Comparison of ENCODE assay signal across 14 cellular contexts in the genomic region with DNA sequence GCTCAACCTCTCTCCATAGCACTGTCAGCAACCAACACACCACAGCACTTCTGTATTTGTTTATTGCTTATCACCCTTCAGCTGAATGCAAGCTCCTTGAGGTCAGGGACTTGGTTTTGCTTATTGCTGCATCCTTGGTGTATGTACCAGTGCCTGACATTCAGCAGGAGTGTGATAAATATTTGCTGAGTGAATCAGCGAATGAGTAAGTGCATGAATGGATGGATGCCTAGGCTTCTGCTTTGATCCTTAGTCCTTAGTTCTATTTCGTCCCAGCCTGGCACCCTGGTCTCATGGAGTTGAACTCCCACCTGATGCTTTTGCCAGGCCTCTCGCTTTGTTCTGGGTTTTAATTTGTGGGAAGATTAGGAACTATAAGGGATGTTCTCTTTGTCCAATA.
"Had no signal": no experiment of that assay in that cellular context is flagged by ENCODE, and none has a peak within 500 bp of the region (broad histone marks: within the 10 kb centered on the region; RNA-seq: fewer than 3 reads in every experiment).

No MANE protein-coding gene starts in this region.

- H3K9me3 ChIP-seq: lower lobe of right lung, right atrium auricular region, transverse colon had no signal

- FAIRE-seq: frontal cortex had no signal

- H3K4me1 ChIP-seq: lower lobe of right lung, right atrium auricular region, transverse colon had no signal

- H3K4me2 ChIP-seq: smooth muscle cell had no signal

- DNase-seq: activated T-cell treated with anti-CD3 and anti-CD28 coated beads, Interleukin-2, amount 50 U/mL, for 1 hour; amygdala; lower lobe of right lung; midbrain; posterior cingulate gyrus; substantia nigra; transverse colon had no signal

- ATAC-seq: activated CD4-positive, CD25-positive, alpha-beta regulatory T cell treated with anti-CD3 and anti-CD28 coated beads, Interleukin-2, amount 50 U/mL, for 24 hours; activated naive CD4-positive, alpha-beta T cell treated with anti-CD3 and anti-CD28 coated beads, Interleukin-2, amount 50 U/mL, for 72 hours; esophagus mucosa; lower lobe of right lung; stimulated activated memory B cell treated with anti-CD40 and anti-IgM and Interleukin-4, amounts not matched to agents 10 μg/mL and 1 μg/mL and 100 μg/mL, for 72 hours had no signal

- H3K36me3 ChIP-seq: lower lobe of right lung, right atrium auricular region, transverse colon had no signal

- H3K27ac ChIP-seq: lower lobe of right lung, right atrium auricular region, transverse colon had no signal

- H3K4me3 ChIP-seq: lower lobe of right lung, right atrium auricular region, smooth muscle cell, transverse colon had no signal

- H3K27me3 ChIP-seq: right atrium auricular region, transverse colon had no signal
